ENCODE assay signal across 13 cellular contexts in the genomic region with DNA sequence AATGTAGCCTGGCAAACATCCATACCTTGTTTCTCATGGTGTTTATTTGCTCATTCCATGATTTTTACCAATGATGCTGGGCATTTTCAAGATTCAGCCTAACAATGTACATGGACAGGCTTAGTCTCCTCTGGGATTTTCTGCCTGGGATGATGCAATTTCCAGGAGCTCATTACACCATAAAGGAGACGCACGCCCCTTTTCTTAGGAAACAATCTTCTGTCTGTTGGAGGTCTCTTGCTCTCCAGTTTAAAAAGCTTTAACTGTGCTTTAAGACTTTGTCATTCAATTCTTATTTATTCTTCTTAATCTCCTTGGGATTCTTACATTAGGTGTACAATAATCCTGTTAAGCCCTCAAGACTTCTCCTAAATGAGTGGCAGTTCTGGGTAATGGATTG.
DNase-seq lines count a peak whose midpoint lies in the region; ATAC-seq and TF ChIP-seq lines count a peak whose summit lies in the region.
"Had no signal": no experiment of that assay in that cellular context is flagged by ENCODE, and none has a peak within 500 bp of the region (broad histone marks: within the 10 kb centered on the region; RNA-seq: fewer than 3 reads in every experiment).

No MANE protein-coding gene starts in this region.

- 33 to 55% methylated on average over 2 of the region's 2 CpGs for WGBS in ectodermal cell, 2 experiments

- peak overlapping the region; percentile 68 for H3K4me2 ChIP-seq in neural progenitor cell

- H3K36me3 ChIP-seq in ectodermal cell (ENCODE audit: control insufficient read depth, insufficient read depth, low read length) = no peaks in the 10 kb centered on the region
- no peaks in the 10 kb centered on the region for H3K36me3 ChIP-seq in neural progenitor cell

- H2AFZ ChIP-seq in neural progenitor cell (replicated peaks) = no peak overlapping the region

- no peak overlapping the region for H3K4me3 ChIP-seq in ectodermal cell (ENCODE audit: insufficient read depth, low read depth, low read length)
- H3K4me3 ChIP-seq in neural progenitor cell = peak overlapping the region; percentile 15

- H3K27me3 ChIP-seq in ectodermal cell (ENCODE audit: control insufficient read depth, insufficient read depth, low read length, poor library complexity, severe bottlenecking) (no peaks in the 10 kb centered on the region), neural progenitor cell (no peaks in the 10 kb centered on the region)

- peak overlapping the region; percentile 72 for H3K27ac Mint-ChIP-seq in neural progenitor cell
- H3K27ac Mint-ChIP-seq: activated T-helper 1 cell treated with anti-CD3 and anti-CD28 coated beads, Interleukin-12 subunit alpha, Interleukin-12 subunit beta, Interleukin-2, Interleukin-4 antibody, amounts not matched to agents 30 ng/mL and 10 ng/mL and 1 ng/mL, durations not matched to agents 14 hours and 24 hours and 36 hours had no signal

- H3K27ac ChIP-seq in ectodermal cell (ENCODE audit: insufficient read depth, low read depth, low read length, poor library complexity, severe bottlenecking) (peak overlapping the region; percentile 37), neural progenitor cell (peak overlapping the region; percentile 89)

- no peak overlapping the region for H3K4me3 Mint-ChIP-seq in neural progenitor cell
- H3K4me3 Mint-ChIP-seq: activated T-helper 1 cell treated with anti-CD3 and anti-CD28 coated beads, Interleukin-12 subunit alpha, Interleukin-12 subunit beta, Interleukin-2, Interleukin-4 antibody, amounts not matched to agents 30 ng/mL and 10 ng/mL and 1 ng/mL, durations not matched to agents 14 hours and 24 hours and 36 hours had no signal

- H3K9me3 Mint-ChIP-seq in neural progenitor cell = peaks cover 11% of the 10 kb centered on the region
- H3K9me3 Mint-ChIP-seq: activated T-helper 1 cell treated with anti-CD3 and anti-CD28 coated beads, Interleukin-12 subunit alpha, Interleukin-12 subunit beta, Interleukin-2, Interleukin-4 antibody, amounts not matched to agents 30 ng/mL and 10 ng/mL and 1 ng/mL, durations not matched to agents 14 hours and 24 hours and 36 hours had no signal

- no peaks in the 10 kb centered on the region for H4K20me1 ChIP-seq in neural progenitor cell (ENCODE audit: low read depth)

- no peak for TF ChIP-seq CTCF in neural progenitor cell (IDR thresholded peaks at IDR 0.05)

- peaks cover 58% of the 10 kb centered on the region for H3K4me1 Mint-ChIP-seq in neural progenitor cell

- peaks cover 44% of the 10 kb centered on the region for H3F3A ChIP-seq in neural progenitor cell (ENCODE audit: low read depth)

- no peaks in the 10 kb centered on the region for H3K79me2 ChIP-seq in neural progenitor cell (ENCODE audit: low read depth)

- H3K9ac ChIP-seq in neural progenitor cell = no peak overlapping the region

- H3K9me3 ChIP-seq in ectodermal cell (ENCODE audit: control insufficient read depth, low read length) (no peaks in the 10 kb centered on the region), neural progenitor cell (ENCODE audit: low read depth) (no peaks in the 10 kb centered on the region)

- H3K36me3 Mint-ChIP-seq in neural progenitor cell = no peaks in the 10 kb centered on the region

- no peak for ATAC-seq in GM19328 (IDR thresholded peaks at IDR 0.05; ENCODE audit: unreplicated experiment)
- ATAC-seq in HG02885 (IDR thresholded peaks at IDR 0.05; ENCODE audit: poor library complexity, unreplicated experiment) = no peak
- ATAC-seq: esophagus mucosa had no signal

- peak; percentile 25 for DNase-seq in EL
- peak; percentile 19 for DNase-seq in LHCN-M2 (ENCODE audit: low read depth)
- DNase-seq in neural progenitor cell (ENCODE audit: low spot score) = peak; percentile 79
- DNase-seq in GM19240 (ENCODE audit: insufficient read length, low spot score) = no peak
- no peak for DNase-seq in anterior cingulate cortex (lab: John Stamatoyannopoulos, UW)
- DNase-seq: activated CD4-positive, alpha-beta T cell treated with anti-CD3 and anti-CD28 coated beads for 4 hours; NCI-H187; T-helper 1 cell had no signal

- H3K4me1 ChIP-seq in ectodermal cell (ENCODE audit: control insufficient read depth, insufficient read depth, low read length) (peaks cover 28% of the 10 kb centered on the region), neural progenitor cell (peaks cover 41% of the 10 kb centered on the region)

- peaks cover 4% of the 10 kb centered on the region for H3K27me3 Mint-ChIP-seq in neural progenitor cell (ENCODE audit: insufficient read depth, low read depth)

Comparison
In these comparisons a context has a peak if more than half of its experiments do, and no peak if none do; other contexts are left out.
1. DNase-seq: peak in EL (single experiment), LHCN-M2 (single experiment) and neural progenitor cell (single experiment); none in GM19240 (single experiment) and anterior cingulate cortex (0 of 58).